ENCODE assay signal across 28 cellular contexts in genomic region chr13:108455320-108455719, GRCh38.
"Had no signal": no experiment of that assay in that cellular context is flagged by ENCODE, and none has a peak within 500 bp of the region (broad histone marks: within the 10 kb centered on the region; RNA-seq: fewer than 3 reads in every experiment).

No MANE protein-coding gene starts in this region.

- DNase-seq: colonic mucosa; cortex of kidney; dermis blood vessel endothelial cell; dorsolateral prefrontal cortex; effector CD4-positive, alpha-beta T cell; effector CD8-positive, alpha-beta T cell; effector memory CD4-positive, alpha-beta T cell; effector memory CD8-positive, alpha-beta T cell; endodermal cell; erythroblast; esophagus squamous epithelium; foreskin fibroblast; foreskin keratinocyte; foreskin melanocyte; gastrocnemius medialis; glutamatergic neuron; head of caudate nucleus; heart left ventricle; heart right ventricle had no signal

- H3K4me1 ChIP-seq: colonic mucosa, esophagus muscularis mucosa, esophagus squamous epithelium, foreskin keratinocyte, gastrocnemius medialis, gastroesophageal sphincter, heart left ventricle, heart right ventricle had no signal

- FAIRE-seq: colon, endometrium, endothelial cell of umbilical vein, frontal cortex had no signal

- H3K4me3 ChIP-seq: colonic mucosa, coronary artery, dorsolateral prefrontal cortex, esophagus muscularis mucosa, esophagus squamous epithelium, gastrocnemius medialis, gastroesophageal sphincter, heart left ventricle, heart right ventricle had no signal

- H3K27ac ChIP-seq: colonic mucosa, coronary artery, dorsolateral prefrontal cortex, epithelial cell of prostate, esophagus muscularis mucosa, esophagus squamous epithelium, foreskin keratinocyte, gastrocnemius medialis, gastroesophageal sphincter, heart left ventricle, heart right ventricle had no signal

- ATAC-seq: effector memory CD8-positive, alpha-beta T cell; esophagus mucosa; foreskin keratinocyte; gastrocnemius medialis; gastroesophageal sphincter; heart left ventricle; heart right ventricle had no signal

- H3K9me3 ChIP-seq: colonic mucosa, esophagus muscularis mucosa, esophagus squamous epithelium, gastrocnemius medialis, gastroesophageal sphincter, heart left ventricle had no signal

- H3K36me3 ChIP-seq: colonic mucosa, esophagus muscularis mucosa, esophagus squamous epithelium, gastrocnemius medialis, gastroesophageal sphincter, heart left ventricle, heart right ventricle had no signal
